Comparison of ENCODE assay signal across 1 cellular context in the genomic region with DNA sequence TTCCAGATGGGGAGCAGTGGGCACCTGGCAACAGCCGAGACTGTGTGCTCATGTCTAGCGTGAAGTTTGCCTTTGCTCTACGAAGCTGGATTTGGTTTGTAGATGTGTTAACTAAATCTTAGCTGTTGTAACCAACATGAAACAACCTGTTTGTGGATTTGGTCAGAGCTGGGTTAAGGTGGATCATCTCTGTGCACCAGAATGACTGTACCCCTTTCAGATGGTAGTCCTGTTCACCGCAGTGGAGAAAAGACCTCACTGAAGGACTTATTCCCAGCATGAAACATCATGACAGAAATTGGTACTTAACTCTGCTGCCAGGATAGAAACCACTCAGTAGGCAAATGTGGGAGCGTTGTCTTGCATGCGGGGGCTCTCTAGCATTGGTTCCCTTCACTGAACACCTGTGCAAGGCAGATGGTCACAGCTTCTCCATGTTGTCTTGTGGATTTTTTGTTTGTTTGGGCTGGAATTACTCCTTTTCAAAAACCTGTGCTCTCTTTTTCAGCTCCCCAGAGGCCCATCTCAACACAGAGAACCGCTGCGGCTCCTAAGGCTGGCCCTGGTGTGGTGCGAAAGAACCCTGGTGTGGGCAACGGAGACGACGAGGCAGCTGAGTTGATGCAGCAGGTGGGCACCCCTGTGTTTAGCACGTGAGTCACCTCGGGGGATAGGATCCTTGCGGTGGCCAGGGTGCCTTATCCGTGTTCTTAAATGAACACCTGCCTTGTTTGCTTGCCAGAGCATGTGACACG.
TF ChIP-seq lines count a peak whose summit lies in the region.

No MANE protein-coding gene starts in this region.

TF ChIP-seq in HepG2, 621 proteins besides CTCF, POLR2A, EP300 and RAD21:
- TF ChIP-seq, protein P1, sequence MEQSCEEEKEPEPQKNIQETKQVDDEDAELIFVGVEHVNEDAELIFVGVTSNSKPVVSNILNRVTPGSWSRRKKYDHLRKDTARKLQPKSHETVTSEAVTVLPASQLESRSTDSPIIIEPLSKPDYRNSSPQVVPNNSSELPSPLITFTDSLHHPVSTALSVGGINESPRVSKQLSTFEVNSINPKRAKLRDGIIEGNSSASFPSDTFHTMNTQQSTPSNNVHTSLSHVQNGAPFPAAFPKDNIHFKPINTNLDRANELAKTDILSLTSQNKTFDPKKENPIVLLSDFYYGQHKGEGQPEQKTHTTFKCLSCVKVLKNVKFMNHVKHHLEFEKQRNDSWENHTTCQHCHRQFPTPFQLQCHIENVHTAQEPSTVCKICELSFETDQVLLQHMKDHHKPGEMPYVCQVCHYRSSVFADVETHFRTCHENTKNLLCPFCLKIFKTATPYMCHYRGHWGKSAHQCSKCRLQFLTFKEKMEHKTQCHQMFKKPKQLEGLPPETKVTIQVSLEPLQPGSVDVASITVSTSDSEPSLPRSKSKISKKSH (CRISPR knock-in tag; IDR thresholded peaks at IDR 0.05; ENCODE audit: borderline replicate concordance) = peak; percentile 52; the same call in 1 of the 2 replicates
- TF ChIP-seq ZNF790 (CRISPR knock-in tag; IDR thresholded peaks at IDR 0.05; ENCODE audit: borderline replicate concordance) (no peak), NRL (CRISPR knock-in tag; IDR thresholded peaks at IDR 0.05; ENCODE audit: borderline replicate concordance) (0 out of 2 replicates have a peak, but pooled peaks have one; percentile 41), XRCC5 (optimal IDR thresholded peaks at IDR 0.05; ENCODE audit: low read length) (no peak), MYC (CRISPR knock-in tag; IDR thresholded peaks at IDR 0.05; ENCODE audit: borderline replicate concordance) (no peak)
- TF ChIP-seq, protein P2, sequence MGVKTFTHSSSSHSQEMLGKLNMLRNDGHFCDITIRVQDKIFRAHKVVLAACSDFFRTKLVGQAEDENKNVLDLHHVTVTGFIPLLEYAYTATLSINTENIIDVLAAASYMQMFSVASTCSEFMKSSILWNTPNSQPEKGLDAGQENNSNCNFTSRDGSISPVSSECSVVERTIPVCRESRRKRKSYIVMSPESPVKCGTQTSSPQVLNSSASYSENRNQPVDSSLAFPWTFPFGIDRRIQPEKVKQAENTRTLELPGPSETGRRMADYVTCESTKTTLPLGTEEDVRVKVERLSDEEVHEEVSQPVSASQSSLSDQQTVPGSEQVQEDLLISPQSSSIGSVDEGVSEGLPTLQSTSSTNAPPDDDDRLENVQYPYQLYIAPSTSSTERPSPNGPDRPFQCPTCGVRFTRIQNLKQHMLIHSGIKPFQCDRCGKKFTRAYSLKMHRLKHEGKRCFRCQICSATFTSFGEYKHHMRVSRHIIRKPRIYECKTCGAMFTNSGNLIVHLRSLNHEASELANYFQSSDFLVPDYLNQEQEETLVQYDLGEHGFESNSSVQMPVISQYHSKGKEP (CRISPR knock-in tag; IDR thresholded peaks at IDR 0.05) = no peak
